25 cellular contexts compared by ENCODE assay signal in genomic region chr13:44021422-44021821, GRCh38.
"Had no signal": no experiment of that assay in that cellular context is flagged by ENCODE, and none has a peak within 500 bp of the region (broad histone marks: within the 10 kb centered on the region; RNA-seq: fewer than 3 reads in every experiment).

No MANE protein-coding gene starts in this region.

- H3K27ac ChIP-seq: ovary, right lobe of liver, stomach, suprapubic skin, transverse colon had no signal

- H3K27ac Mint-ChIP-seq: naive thymus-derived CD8-positive, alpha-beta T cell; stimulated activated effector memory CD8-positive, alpha-beta T cell treated with anti-CD3 and anti-CD28 coated beads, Interleukin-12 subunit alpha, Interleukin-12 subunit beta, amount 100 ng/mL, for 72 hours; T-helper 1 cell treated with Interleukin-12 subunit alpha and Interleukin-12 subunit beta and Interleukin-4 antibody, amounts not matched to agents 30 μg/mL and 1 μg/mL, for 36 hours had no signal

- H3K36me3 Mint-ChIP-seq: naive thymus-derived CD8-positive, alpha-beta T cell; stimulated activated effector memory CD8-positive, alpha-beta T cell treated with anti-CD3 and anti-CD28 coated beads, Interleukin-12 subunit alpha, Interleukin-12 subunit beta, amount 100 ng/mL, for 72 hours had no signal

- ATAC-seq: activated T-cell treated with anti-CD3 and anti-CD28 coated beads, Interleukin-2, amount 50 U/mL, for 4 hours; left lobe of liver; naive thymus-derived CD8-positive, alpha-beta T cell; stimulated activated effector memory CD8-positive, alpha-beta T cell treated with anti-CD3 and anti-CD28 coated beads, Interleukin-12 subunit alpha, Interleukin-12 subunit beta, amount 100 ng/mL, for 72 hours had no signal

- DNase-seq: activated CD4-positive, alpha-beta T cell treated with anti-CD3 and anti-CD28 coated beads for 4 hours; activated CD4-positive, alpha-beta T cell treated with anti-CD3 and anti-CD28 coated beads, Interleukin-2, amount 50 U/mL, for 48 hours; activated CD4-positive, CD25-positive, alpha-beta regulatory T cell; activated CD8-positive, alpha-beta memory T cell treated with anti-CD3 and anti-CD28 coated beads, Interleukin-2, amount 50 U/mL, for 48 hours; activated naive CD4-positive, alpha-beta T cell treated with Interleukin-2 at 50 U/mL for 16 hours; activated T-cell treated with anti-CD3 and anti-CD28 coated beads, Interleukin-2, amount 50 U/mL, for 4 hours; amygdala; dermis blood vessel endothelial cell; effector CD8-positive, alpha-beta T cell; erythroblast; foreskin melanocyte; kidney; naive thymus-derived CD8-positive, alpha-beta T cell; ovary; right lobe of liver; small intestine; stimulated activated CD4-positive, alpha-beta T cell treated with anti-CD3 and anti-CD28 coated beads, Interleukin-2, amount 100 ng/mL, for 24 hours; stomach; T1000; transverse colon had no signal

- H3K4me3 Mint-ChIP-seq: activated T-cell treated with anti-CD3 and anti-CD28 coated beads, Interleukin-2, amount 50 U/mL, for 4 hours; naive thymus-derived CD8-positive, alpha-beta T cell; stimulated activated effector memory CD8-positive, alpha-beta T cell treated with anti-CD3 and anti-CD28 coated beads, Interleukin-12 subunit alpha, Interleukin-12 subunit beta, amount 100 ng/mL, for 72 hours; T-helper 1 cell treated with Interleukin-12 subunit alpha and Interleukin-12 subunit beta and Interleukin-4 antibody, amounts not matched to agents 30 μg/mL and 1 μg/mL, for 36 hours had no signal

- H3K4me3 ChIP-seq: lung, ovary, right lobe of liver, stomach, suprapubic skin, transverse colon had no signal

- H3K9me3 Mint-ChIP-seq: activated T-cell treated with anti-CD3 and anti-CD28 coated beads, Interleukin-2, amount 50 U/mL, for 4 hours; naive thymus-derived CD8-positive, alpha-beta T cell; stimulated activated effector memory CD8-positive, alpha-beta T cell treated with anti-CD3 and anti-CD28 coated beads, Interleukin-12 subunit alpha, Interleukin-12 subunit beta, amount 100 ng/mL, for 72 hours; T-helper 1 cell treated with Interleukin-12 subunit alpha and Interleukin-12 subunit beta and Interleukin-4 antibody, amounts not matched to agents 30 μg/mL and 1 μg/mL, for 36 hours had no signal

- H3K9me3 ChIP-seq: ovary, right lobe of liver, stomach, suprapubic skin, transverse colon had no signal

- H3K36me3 ChIP-seq: ovary, right lobe of liver, stomach, suprapubic skin, transverse colon had no signal

- H3K4me1 ChIP-seq: right lobe of liver, suprapubic skin, transverse colon had no signal

- H3K27me3 ChIP-seq: ovary, right lobe of liver, stomach, suprapubic skin, transverse colon had no signal
